In genomic region chr5:169796731-169797130, GRCh38 we compare ENCODE assay signal across 16 cellular contexts.
A peak's percentile ranks its signal among the peaks of the same experiment; 100 is the strongest.
DNase-seq lines count a peak whose midpoint lies in the region; ATAC-seq and TF ChIP-seq lines count a peak whose summit lies in the region.
"Had no signal": no experiment of that assay in that cellular context is flagged by ENCODE, and none has a peak within 500 bp of the region (broad histone marks: within the 10 kb centered on the region; RNA-seq: fewer than 3 reads in every experiment).

No MANE protein-coding gene starts in this region.

- no peak overlapping the region for H3K4ac ChIP-seq in mesendoderm (ENCODE audit: low read depth, low read length)

- peaks cover 36% of the 10 kb centered on the region for H3K4me1 Mint-ChIP-seq in activated T-helper 17 cell treated with anti-CD3 and anti-CD28 coated beads, Interleukin-2, amount 50 U/mL, for 72 hours

- H3K36me3 Mint-ChIP-seq in activated T-helper 17 cell treated with anti-CD3 and anti-CD28 coated beads, Interleukin-2, amount 50 U/mL, for 72 hours (ENCODE audit: low read depth): peaks cover 91% of the 10 kb centered on the region

- H3K56ac ChIP-seq in mesendoderm (ENCODE audit: low read length): no peak overlapping the region

- H3K27me3 ChIP-seq in mesendoderm (ENCODE audit: insufficient read depth, low read length, poor library complexity) (no peaks in the 10 kb centered on the region), ascending aorta (no peaks in the 10 kb centered on the region)
- H3K27me3 ChIP-seq: Peyer's patch, sigmoid colon, transverse colon had no signal

- H3K9ac ChIP-seq in mesendoderm (ENCODE audit: low read length): no peak overlapping the region

- H3K9me3 ChIP-seq in ascending aorta: no peaks in the 10 kb centered on the region
- H3K9me3 ChIP-seq: Peyer's patch, sigmoid colon, transverse colon had no signal

- DNase-seq in activated CD4-positive, alpha-beta T cell treated with anti-CD3 and anti-CD28 coated beads for 48 hours: peak; percentile 18
- DNase-seq in activated CD4-positive, alpha-beta T cell treated with anti-CD3 and anti-CD28 coated beads for 1 hour: no peak
- DNase-seq in mesendoderm (no peak), ascending aorta (ENCODE audit: low spot score in 2 of 2) (no peak), germinal center (ENCODE audit: low spot score) (no peak)
- DNase-seq: NCI-H1048; NCI-H774; occipital lobe; Peyer's patch; sigmoid colon; stimulated activated CD4-positive, alpha-beta T cell treated with anti-CD3 and anti-CD28 coated beads, Interleukin-4, amount 100 ng/mL, for 1 hour; transverse colon had no signal

- peak overlapping the region; percentile 74 for H3K27ac Mint-ChIP-seq in activated T-helper 17 cell treated with anti-CD3 and anti-CD28 coated beads, Interleukin-2, amount 50 U/mL, for 72 hours

- no peak overlapping the region for H3K27ac ChIP-seq in mesendoderm (ENCODE audit: low read depth, low read length)
- no peak overlapping the region for H3K27ac ChIP-seq in ascending aorta
- H3K27ac ChIP-seq: Peyer's patch, sigmoid colon, transverse colon had no signal

- H3K79me1 ChIP-seq in mesendoderm (ENCODE audit: low read length): no peaks in the 10 kb centered on the region

- peak overlapping the region; percentile 61 for H2AK5ac ChIP-seq in mesendoderm (ENCODE audit: low read length)

- no peak overlapping the region for H3K4me3 ChIP-seq in mesendoderm (ENCODE audit: low read length)
- H3K4me3 ChIP-seq in ascending aorta: no peak overlapping the region
- H3K4me3 ChIP-seq: Peyer's patch, sigmoid colon, transverse colon had no signal

- no peak overlapping the region for H3K18ac ChIP-seq in mesendoderm (ENCODE audit: low read length)

- peak overlapping the region; percentile 24 for H3K4me3 Mint-ChIP-seq in activated T-helper 17 cell treated with anti-CD3 and anti-CD28 coated beads, Interleukin-2, amount 50 U/mL, for 72 hours

- H3K36me3 ChIP-seq in mesendoderm (ENCODE audit: control insufficient read depth, insufficient read depth, low read length): no peaks in the 10 kb centered on the region
- no peaks in the 10 kb centered on the region for H3K36me3 ChIP-seq in ascending aorta
- H3K36me3 ChIP-seq: Peyer's patch, sigmoid colon, transverse colon had no signal

- WGBS in mesendoderm (ENCODE audit: extremely low coverage, insufficient coverage, low lambda C conversion rate): no CpG with 5 or more reads among the region's 2 CpGs

- no peaks in the 10 kb centered on the region for H3K79me2 ChIP-seq in mesendoderm (ENCODE audit: control insufficient read depth, insufficient read depth, low read length)

- no peak for TF ChIP-seq CTCF in ascending aorta (IDR thresholded peaks at IDR 0.05)

- ATAC-seq in GM21529 (IDR thresholded peaks at IDR 0.05; ENCODE audit: unreplicated experiment) (peak; percentile 29), GM21360 (IDR thresholded peaks at IDR 0.05; ENCODE audit: unreplicated experiment) (no peak)
- ATAC-seq in activated T-helper 17 cell treated with anti-CD3 and anti-CD28 coated beads, Interleukin-2, amount 50 U/mL, for 72 hours (replicated peaks): peak; percentile 51
- ATAC-seq: HepG2 had no signal

- H3K23ac ChIP-seq in mesendoderm (ENCODE audit: low read length): no peak overlapping the region

- intact Hi-C loops in ascending aorta (cut with DNase I): no loop called here

- H2BK5ac ChIP-seq in mesendoderm (ENCODE audit: low read length): peak overlapping the region; percentile 18

- H4K8ac ChIP-seq in mesendoderm (ENCODE audit: low read depth, low read length): no peak overlapping the region

- H3K9me3 Mint-ChIP-seq in activated T-helper 17 cell treated with anti-CD3 and anti-CD28 coated beads, Interleukin-2, amount 50 U/mL, for 72 hours: no peaks in the 10 kb centered on the region

- peaks cover 8% of the 10 kb centered on the region for H3K4me1 ChIP-seq in mesendoderm (ENCODE audit: control insufficient read depth, low read depth, low read length)
- no peaks in the 10 kb centered on the region for H3K4me1 ChIP-seq in ascending aorta
- H3K4me1 ChIP-seq: Peyer's patch, sigmoid colon, transverse colon had no signal

- no peak overlapping the region for H3K4me2 ChIP-seq in mesendoderm (ENCODE audit: low read length)

- no peak overlapping the region for H4K5ac ChIP-seq in mesendoderm (ENCODE audit: low read length)

- no peak overlapping the region for H2BK15ac ChIP-seq in mesendoderm (replicated peaks; ENCODE audit: low read depth)

- H3K27me3 Mint-ChIP-seq in activated T-helper 17 cell treated with anti-CD3 and anti-CD28 coated beads, Interleukin-2, amount 50 U/mL, for 72 hours: no peaks in the 10 kb centered on the region

- H2BK120ac ChIP-seq in mesendoderm (ENCODE audit: low read depth, low read length): no peak overlapping the region
